26 cellular contexts compared by ENCODE assay signal in the genomic region with DNA sequence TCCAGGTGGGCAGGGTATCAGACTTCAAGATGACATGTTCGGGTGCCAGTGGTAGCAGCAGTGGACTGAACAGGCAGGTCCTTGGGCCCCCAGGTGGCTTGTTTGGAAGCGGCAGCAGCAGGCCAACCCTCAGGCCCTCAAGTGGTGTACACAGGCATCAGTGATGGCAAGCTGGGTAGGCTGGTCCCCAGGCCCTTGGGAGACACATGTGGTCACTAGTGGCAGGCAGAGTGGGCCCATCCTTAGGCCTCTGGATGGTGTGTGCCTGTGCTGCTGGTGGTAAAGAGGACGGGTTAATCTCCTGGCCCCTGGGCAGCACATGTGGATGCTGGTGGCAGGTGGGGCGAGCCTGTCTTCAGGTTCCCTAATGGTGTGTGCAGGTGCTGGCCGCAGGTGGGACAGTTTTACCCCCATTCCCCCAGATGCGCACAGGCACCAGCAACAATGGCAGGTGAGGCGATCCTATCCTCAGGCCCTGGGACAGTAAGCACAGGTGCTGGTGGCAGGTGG. TPM values are rescaled to one million over a fixed set of nuclear protein-coding genes. Genes with fewer than 3 reads are reported as not detected.
A peak's percentile ranks its signal among the peaks of the same experiment; 100 is the strongest.
DNase-seq lines count a peak whose midpoint lies in the region; ATAC-seq lines count a peak whose summit lies in the region.
"Had no signal": no experiment of that assay in that cellular context is flagged by ENCODE, and none has a peak within 500 bp of the region (broad histone marks: within the 10 kb centered on the region; RNA-seq: fewer than 3 reads in every experiment).

No MANE protein-coding gene starts in this region.

- POLR2A ChIA-PET in activated CD4-positive, alpha-beta memory T cell treated with anti-CD3 and anti-CD28 coated beads for 36 hours (lab: Charles Lee) = no interaction called here
- POLR2A ChIA-PET in activated CD4-positive, alpha-beta memory T cell treated with anti-CD3 and anti-CD28 coated beads, Interleukin-2, amount 10 ng/mL, durations not matched to agents 7 days and 5 days (lab: Charles Lee) = interaction anchor here (1.4 to 8.4 kb wide), 2 partner anchors 7 to 80 kb away, joined by 4 to 141 read pairs; a partner anchor contains a TSS
- POLR2A ChIA-PET in activated CD8-positive, alpha-beta T cell treated with anti-CD3 and anti-CD28 coated beads, Interleukin-2, amount 10 ng/mL, durations not matched to agents 7 days and 5 days (lab: Charles Lee) = interaction anchor here (8.8 kb wide), 1 partner anchor 8 kb away, joined by 104 read pairs; a partner anchor contains a TSS

- H3K27me3 Mint-ChIP-seq in activated CD4-positive, alpha-beta memory T cell treated with anti-CD3 and anti-CD28 coated beads for 36 hours = no peaks in the 10 kb centered on the region
- no peaks in the 10 kb centered on the region for H3K27me3 Mint-ChIP-seq in activated CD4-positive, alpha-beta memory T cell treated with anti-CD3 and anti-CD28 coated beads, Interleukin-2, amount 10 ng/mL, durations not matched to agents 7 days and 5 days
- no peaks in the 10 kb centered on the region for H3K27me3 Mint-ChIP-seq in CD4-positive, CD25-positive, alpha-beta regulatory T cell
- no peaks in the 10 kb centered on the region for H3K27me3 Mint-ChIP-seq in activated CD8-positive, alpha-beta T cell treated with anti-CD3 and anti-CD28 coated beads, Interleukin-2, amount 10 ng/mL, durations not matched to agents 7 days and 5 days (ENCODE audit: low read depth)
- no peaks in the 10 kb centered on the region for H3K27me3 Mint-ChIP-seq in T-helper 2 cell treated with Interferon-gamma antibody and Interleukin-4, amounts not matched to agents 5 μg/mL and 100 μg/mL, for 36 hours (ENCODE audit: low read depth)
- H3K27me3 Mint-ChIP-seq: naive B cell had no signal

- DNase-seq in activated CD4-positive, alpha-beta memory T cell treated with anti-CD3 and anti-CD28 coated beads for 36 hours = no peak
- no peak for DNase-seq in activated CD4-positive, alpha-beta memory T cell treated with anti-CD3 and anti-CD28 coated beads, Interleukin-2, amount 10 ng/mL, durations not matched to agents 7 days and 5 days
- no peak for DNase-seq in CD4-positive, CD25-positive, alpha-beta regulatory T cell
- DNase-seq in activated CD8-positive, alpha-beta T cell treated with anti-CD3 and anti-CD28 coated beads, Interleukin-2, amount 10 ng/mL, durations not matched to agents 7 days and 5 days = no peak
- DNase-seq in left lobe of liver (ENCODE audit: low spot score) (peak; percentile 40), AG08396 (ENCODE audit: low spot score) (no peak), NCI-H2196 (lab: John Stamatoyannopoulos, UW; ENCODE audit: unreplicated experiment) (no peak)
- DNase-seq in T-helper 2 cell treated with Interferon-gamma antibody and Interleukin-4, amounts not matched to agents 5 μg/mL and 100 μg/mL, for 36 hours (ENCODE audit: low spot score) = no peak
- DNase-seq: activated CD4-positive, alpha-beta T cell treated with anti-CD3 and anti-CD28 coated beads for 4 hours; anterior cingulate cortex; dorsolateral prefrontal cortex; GM23248; HFFc6; hippocampal formation; Karpas-422; left ventricle myocardium inferior; naive B cell; NCI-H1436; NCI-H2081 treated with DMSO at 0.1 percent for 48 hours; NCI-H345; NCI-H774; RPMI8226; small intestine had no signal

- intact Hi-C loops in activated CD4-positive, alpha-beta memory T cell treated with anti-CD3 and anti-CD28 coated beads for 36 hours (cut with micrococcal nuclease) = no loop called here

- no peak for ATAC-seq in CD4-positive, CD25-positive, alpha-beta regulatory T cell (ENCODE audit: low read depth in 2 of 2)
- no peak for ATAC-seq in activated CD8-positive, alpha-beta T cell treated with anti-CD3 and anti-CD28 coated beads, Interleukin-2, amount 10 ng/mL, durations not matched to agents 7 days and 5 days
- no peak for ATAC-seq in left lobe of liver

- H3K27ac ChIP-seq in CD4-positive, CD25-positive, alpha-beta regulatory T cell (ENCODE audit: insufficient read depth, low read length, poor library complexity, severe bottlenecking) = no peak overlapping the region
- H3K27ac ChIP-seq: dorsolateral prefrontal cortex, GM23248, HL-60, left ventricle myocardium inferior, tibial nerve had no signal

- peak overlapping the region; percentile 48 for H3K27ac Mint-ChIP-seq in activated CD4-positive, alpha-beta memory T cell treated with anti-CD3 and anti-CD28 coated beads for 36 hours
- no peak overlapping the region for H3K27ac Mint-ChIP-seq in activated CD4-positive, alpha-beta memory T cell treated with anti-CD3 and anti-CD28 coated beads, Interleukin-2, amount 10 ng/mL, durations not matched to agents 7 days and 5 days
- H3K27ac Mint-ChIP-seq in CD4-positive, CD25-positive, alpha-beta regulatory T cell = peak overlapping the region in 2 of 3 donors; percentile 65 to 83
- peak overlapping the region; percentile 28 for H3K27ac Mint-ChIP-seq in activated CD8-positive, alpha-beta T cell treated with anti-CD3 and anti-CD28 coated beads, Interleukin-2, amount 10 ng/mL, durations not matched to agents 7 days and 5 days
- no peak overlapping the region for H3K27ac Mint-ChIP-seq in T-helper 2 cell treated with Interferon-gamma antibody and Interleukin-4, amounts not matched to agents 5 μg/mL and 100 μg/mL, for 36 hours
- H3K27ac Mint-ChIP-seq: HFFc6; T-helper 1 cell treated with Interleukin-12 subunit alpha and Interleukin-12 subunit beta and Interleukin-4 antibody, amounts not matched to agents 30 μg/mL and 1 μg/mL, for 36 hours had no signal

- peaks cover 23% of the 10 kb centered on the region for H3K4me1 ChIP-seq in CD4-positive, CD25-positive, alpha-beta regulatory T cell (ENCODE audit: control insufficient read depth, insufficient read depth, low read length, poor library complexity, severe bottlenecking)
- H3K4me1 ChIP-seq: left ventricle myocardium inferior, tibial nerve had no signal

- peaks cover 31% of the 10 kb centered on the region for H3K9me3 Mint-ChIP-seq in activated CD4-positive, alpha-beta memory T cell treated with anti-CD3 and anti-CD28 coated beads for 36 hours
- peaks cover 44% of the 10 kb centered on the region for H3K9me3 Mint-ChIP-seq in activated CD4-positive, alpha-beta memory T cell treated with anti-CD3 and anti-CD28 coated beads, Interleukin-2, amount 10 ng/mL, durations not matched to agents 7 days and 5 days
- H3K9me3 Mint-ChIP-seq in CD4-positive, CD25-positive, alpha-beta regulatory T cell = peaks cover 0 to 27% (median 5%) of the 10 kb centered on the region in 7 donors
- H3K9me3 Mint-ChIP-seq in activated CD8-positive, alpha-beta T cell treated with anti-CD3 and anti-CD28 coated beads, Interleukin-2, amount 10 ng/mL, durations not matched to agents 7 days and 5 days (ENCODE audit: insufficient read depth) = peaks cover 39% of the 10 kb centered on the region
- peaks cover 38% of the 10 kb centered on the region for H3K9me3 Mint-ChIP-seq in T-helper 2 cell treated with Interferon-gamma antibody and Interleukin-4, amounts not matched to agents 5 μg/mL and 100 μg/mL, for 36 hours
- H3K9me3 Mint-ChIP-seq: HFFc6 had no signal

- CTCF ChIA-PET in activated CD4-positive, alpha-beta memory T cell treated with anti-CD3 and anti-CD28 coated beads for 36 hours (lab: Charles Lee) = no interaction called here
- CTCF ChIA-PET in activated CD4-positive, alpha-beta memory T cell treated with anti-CD3 and anti-CD28 coated beads, Interleukin-2, amount 10 ng/mL, durations not matched to agents 7 days and 5 days (lab: Charles Lee) = no interaction called here
- CTCF ChIA-PET in activated CD8-positive, alpha-beta T cell treated with anti-CD3 and anti-CD28 coated beads, Interleukin-2, amount 10 ng/mL, durations not matched to agents 7 days and 5 days (lab: Charles Lee) = no interaction called here

- H3K9me3 ChIP-seq in CD4-positive, CD25-positive, alpha-beta regulatory T cell (ENCODE audit: control insufficient read depth in 2 of 2, low read length in 2 of 2) = peaks cover 9 to 16% of the 10 kb centered on the region in 2 experiments

- no peak overlapping the region for H3K4me3 ChIP-seq in CD4-positive, CD25-positive, alpha-beta regulatory T cell (ENCODE audit: low read depth, low read length)
- H3K4me3 ChIP-seq: dorsolateral prefrontal cortex, GM23248, left ventricle myocardium inferior, tibial nerve had no signal

- no peaks in the 10 kb centered on the region for H3K27me3 ChIP-seq in CD4-positive, CD25-positive, alpha-beta regulatory T cell (ENCODE audit: control insufficient read depth, insufficient read depth, low read length)
- H3K27me3 ChIP-seq: tibial nerve had no signal

- H3K4me1 Mint-ChIP-seq in activated CD4-positive, alpha-beta memory T cell treated with anti-CD3 and anti-CD28 coated beads for 36 hours (ENCODE audit: low read depth) = peaks cover 67% of the 10 kb centered on the region
- peaks cover 86% of the 10 kb centered on the region for H3K4me1 Mint-ChIP-seq in activated CD4-positive, alpha-beta memory T cell treated with anti-CD3 and anti-CD28 coated beads, Interleukin-2, amount 10 ng/mL, durations not matched to agents 7 days and 5 days
- H3K4me1 Mint-ChIP-seq in CD4-positive, CD25-positive, alpha-beta regulatory T cell = peaks cover 28 to 87% (median 68%) of the 10 kb centered on the region in 4 donors
- peaks cover 72% of the 10 kb centered on the region for H3K4me1 Mint-ChIP-seq in activated CD8-positive, alpha-beta T cell treated with anti-CD3 and anti-CD28 coated beads, Interleukin-2, amount 10 ng/mL, durations not matched to agents 7 days and 5 days (ENCODE audit: low read depth)
- H3K4me1 Mint-ChIP-seq in T-helper 2 cell treated with Interferon-gamma antibody and Interleukin-4, amounts not matched to agents 5 μg/mL and 100 μg/mL, for 36 hours (ENCODE audit: low read depth) = peaks cover 44% of the 10 kb centered on the region

- peaks cover 86% of the 10 kb centered on the region for H3K36me3 Mint-ChIP-seq in activated CD4-positive, alpha-beta memory T cell treated with anti-CD3 and anti-CD28 coated beads for 36 hours
- H3K36me3 Mint-ChIP-seq in activated CD4-positive, alpha-beta memory T cell treated with anti-CD3 and anti-CD28 coated beads, Interleukin-2, amount 10 ng/mL, durations not matched to agents 7 days and 5 days (ENCODE audit: low read depth) = peaks cover 99% of the 10 kb centered on the region
- peaks cover 81% of the 10 kb centered on the region for H3K36me3 Mint-ChIP-seq in CD4-positive, CD25-positive, alpha-beta regulatory T cell
- H3K36me3 Mint-ChIP-seq in activated CD8-positive, alpha-beta T cell treated with anti-CD3 and anti-CD28 coated beads, Interleukin-2, amount 10 ng/mL, durations not matched to agents 7 days and 5 days (ENCODE audit: low read depth) = peaks cover 100% of the 10 kb centered on the region
- peaks cover 98% of the 10 kb centered on the region for H3K36me3 Mint-ChIP-seq in T-helper 2 cell treated with Interferon-gamma antibody and Interleukin-4, amounts not matched to agents 5 μg/mL and 100 μg/mL, for 36 hours (ENCODE audit: low read depth)

- H3K36me3 ChIP-seq in CD4-positive, CD25-positive, alpha-beta regulatory T cell (ENCODE audit: control insufficient read depth, insufficient read depth, low read length) = peaks cover 71% of the 10 kb centered on the region

- H3K4me3 Mint-ChIP-seq in activated CD4-positive, alpha-beta memory T cell treated with anti-CD3 and anti-CD28 coated beads for 36 hours = no peak overlapping the region
- no peak overlapping the region for H3K4me3 Mint-ChIP-seq in activated CD4-positive, alpha-beta memory T cell treated with anti-CD3 and anti-CD28 coated beads, Interleukin-2, amount 10 ng/mL, durations not matched to agents 7 days and 5 days
- peak overlapping the region in 2 of 4 donors; percentile 32 to 63 for H3K4me3 Mint-ChIP-seq in CD4-positive, CD25-positive, alpha-beta regulatory T cell
- no peak overlapping the region for H3K4me3 Mint-ChIP-seq in activated CD8-positive, alpha-beta T cell treated with anti-CD3 and anti-CD28 coated beads, Interleukin-2, amount 10 ng/mL, durations not matched to agents 7 days and 5 days
- no peak overlapping the region for H3K4me3 Mint-ChIP-seq in T-helper 2 cell treated with Interferon-gamma antibody and Interleukin-4, amounts not matched to agents 5 μg/mL and 100 μg/mL, for 36 hours
- H3K4me3 Mint-ChIP-seq: HFFc6; naive B cell; T-helper 1 cell treated with Interleukin-12 subunit alpha and Interleukin-12 subunit beta and Interleukin-4 antibody, amounts not matched to agents 30 μg/mL and 1 μg/mL, for 36 hours had no signal

RNA-seq across cellular contexts. Expression of a gene that starts 8.0 kb away (rescaled TPM):
- 100 to 1,000 TPM; 140 to 148 TPM for total RNA-seq in activated CD4-positive, alpha-beta memory T cell treated with anti-CD3 and anti-CD28 coated beads for 36 hours
- 100 to 1,000 TPM; 327 to 331 TPM for total RNA-seq in activated CD4-positive, alpha-beta memory T cell treated with anti-CD3 and anti-CD28 coated beads, Interleukin-2, amount 10 ng/mL, durations not matched to agents 7 days and 5 days
- 82.2 TPM for total RNA-seq in CD4-positive, CD25-positive, alpha-beta regulatory T cell
- polyA plus RNA-seq in CD4-positive, CD25-positive, alpha-beta regulatory T cell = 10 to 100 TPM; 58.2 to 82.2 (median 73.4) TPM
- total RNA-seq in activated CD8-positive, alpha-beta T cell treated with anti-CD3 and anti-CD28 coated beads, Interleukin-2, amount 10 ng/mL, durations not matched to agents 7 days and 5 days = 100 to 1,000 TPM; 237 to 242 TPM
- 6.4 TPM for total RNA-seq in left lobe of liver

RNA-seq across cellular contexts. Expression of a gene that starts 48.1 kb away (rescaled TPM):
- total RNA-seq in activated CD4-positive, alpha-beta memory T cell treated with anti-CD3 and anti-CD28 coated beads for 36 hours = 10 to 100 TPM; 34.6 to 37.1 TPM
- 100 to 1,000 TPM; 260 to 265 TPM for total RNA-seq in activated CD4-positive, alpha-beta memory T cell treated with anti-CD3 and anti-CD28 coated beads, Interleukin-2, amount 10 ng/mL, durations not matched to agents 7 days and 5 days
- 36.5 TPM for total RNA-seq in CD4-positive, CD25-positive, alpha-beta regulatory T cell
- polyA plus RNA-seq in CD4-positive, CD25-positive, alpha-beta regulatory T cell = 10 to 100 TPM; 12.2 to 17.7 (median 14.5) TPM
- total RNA-seq in activated CD8-positive, alpha-beta T cell treated with anti-CD3 and anti-CD28 coated beads, Interleukin-2, amount 10 ng/mL, durations not matched to agents 7 days and 5 days = 100 to 1,000 TPM; 199 to 202 TPM
- total RNA-seq in left lobe of liver = 4.1 TPM

Comparison
In these comparisons a context has a peak if more than half of its experiments do, and no peak if none do; other contexts are left out.
1. H3K27ac Mint-ChIP-seq: peak in activated CD4-positive, alpha-beta memory T cell treated with anti-CD3 and anti-CD28 coated beads for 36 hours (single experiment), CD4-positive, CD25-positive, alpha-beta regulatory T cell (2 of 3) and activated CD8-positive, alpha-beta T cell treated with anti-CD3 and anti-CD28 coated beads, Interleukin-2, amount 10 ng/mL, durations not matched to agents 7 days and 5 days (single experiment); none in activated CD4-positive, alpha-beta memory T cell treated with anti-CD3 and anti-CD28 coated beads, Interleukin-2, amount 10 ng/mL, durations not matched to agents 7 days and 5 days (single experiment) and T-helper 2 cell treated with Interferon-gamma antibody and Interleukin-4, amounts not matched to agents 5 μg/mL and 100 μg/mL, for 36 hours (single experiment).
2. RNA of a gene that starts 8.0 kb away (total RNA-seq): 327 to 331 TPM in activated CD4-positive, alpha-beta memory T cell treated with anti-CD3 and anti-CD28 coated beads, Interleukin-2, amount 10 ng/mL, durations not matched to agents 7 days and 5 days, 237 to 242 TPM in activated CD8-positive, alpha-beta T cell treated with anti-CD3 and anti-CD28 coated beads, Interleukin-2, amount 10 ng/mL, durations not matched to agents 7 days and 5 days, 140 to 148 TPM in activated CD4-positive, alpha-beta memory T cell treated with anti-CD3 and anti-CD28 coated beads for 36 hours and 82.2 TPM in CD4-positive, CD25-positive, alpha-beta regulatory T cell (single experiment); 6.4 TPM in left lobe of liver (single experiment); every median in the first group is over 10 times any median in the second.